Comparison of ENCODE assay signal across 13 cellular contexts in the genomic region with DNA sequence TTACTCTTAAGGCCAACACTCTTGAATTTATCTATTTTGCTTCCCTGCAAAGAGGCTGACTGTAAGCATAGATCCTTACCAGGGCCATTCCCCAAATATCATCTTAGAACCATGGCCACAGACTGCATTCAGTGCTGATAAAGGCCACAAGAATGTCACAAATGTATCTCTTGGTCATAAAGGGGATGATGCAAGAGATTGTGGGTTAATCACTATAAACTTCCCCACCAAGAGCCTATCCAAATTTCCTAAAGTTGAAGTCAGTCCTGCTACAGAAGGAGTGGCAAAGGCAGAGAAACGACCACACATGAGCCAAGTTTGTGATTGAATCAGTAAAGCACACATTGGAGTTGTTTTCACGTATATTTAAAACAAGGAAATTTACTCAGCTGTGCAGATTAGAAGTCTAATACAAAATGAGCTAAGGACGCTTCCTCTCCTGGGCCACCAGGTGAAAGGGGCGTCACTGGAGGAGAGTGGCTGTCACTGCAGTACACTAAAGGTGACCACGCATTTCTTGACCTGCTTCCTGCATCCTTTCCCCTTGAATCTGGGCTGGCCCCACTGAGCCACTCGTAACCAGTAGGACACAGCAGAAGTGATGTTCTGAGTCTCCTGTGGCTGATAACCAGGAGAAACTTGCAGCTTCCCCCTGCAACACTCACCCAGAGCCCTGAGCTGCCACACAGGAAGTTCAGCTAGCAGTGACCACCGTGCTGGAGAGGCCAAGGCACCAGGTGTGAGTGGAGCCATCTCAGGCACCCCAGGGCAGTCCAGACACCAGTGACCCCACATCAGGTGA.
A peak's percentile ranks its signal among the peaks of the same experiment; 100 is the strongest.
DNase-seq lines count a peak whose midpoint lies in the region; ATAC-seq and TF ChIP-seq lines count a peak whose summit lies in the region.
"Had no signal": no experiment of that assay in that cellular context is flagged by ENCODE, and none has a peak within 500 bp of the region (broad histone marks: within the 10 kb centered on the region; RNA-seq: fewer than 3 reads in every experiment).

No MANE protein-coding gene starts in this region.

- no peak for ATAC-seq in upper lobe of left lung (ENCODE audit: low FRiP score in 2 of 2)
- ATAC-seq: activated CD8-positive, alpha-beta memory T cell treated with anti-CD3 and anti-CD28 coated beads, Interleukin-2, amount 10 ng/mL, durations not matched to agents 7 days and 5 days had no signal

- H3K36me3 ChIP-seq in thyroid gland, result no peaks in the 10 kb centered on the region
- H3K36me3 ChIP-seq in upper lobe of left lung, result no peaks in the 10 kb centered on the region

- H3K27ac ChIP-seq in AG04450 (ENCODE audit: low read depth, low read length) (peak overlapping the region; percentile 86), thyroid gland (no peak overlapping the region), upper lobe of left lung (no peak overlapping the region)

- CTCF ChIA-PET in AG04450 (lab: Charles Lee), result interaction anchor here (1.3 kb wide), 1 partner anchor 130 kb away, joined by 6 read pairs; no protein-coding TSS in a partner anchor

- TF ChIP-seq CTCF in AG04450 (IDR thresholded peaks at IDR 0.05; ENCODE audit: low read depth, low read length) (no peak), thyroid gland (IDR thresholded peaks at IDR 0.05) (no peak), upper lobe of left lung (IDR thresholded peaks at IDR 0.05) (no peak), GM13976 (IDR thresholded peaks at IDR 0.05; ENCODE audit: borderline replicate concordance, control extremely low read depth, extremely low read depth, insufficient read depth, missing control alignments) (no peak)

- TF ChIP-seq EP300 in upper lobe of left lung (IDR thresholded peaks at IDR 0.05), result no peak

- 79 to 80% methylated on average over 7 of the region's 7 CpGs for whole genome bisulfite sequencing in thyroid gland, 2 donors
- 56 to 60% methylated on average over 6 to 7 of the region's 7 CpGs for WGBS in upper lobe of left lung, 2 donors

- H3K9me3 ChIP-seq in AG04450 (ENCODE audit: control insufficient read depth, insufficient read depth, low read length), result no peaks in the 10 kb centered on the region; the same call in 1 of the 2 replicates
- no peaks in the 10 kb centered on the region for H3K9me3 ChIP-seq in thyroid gland
- H3K9me3 ChIP-seq in upper lobe of left lung, result no peaks in the 10 kb centered on the region

- POLR2A ChIA-PET in AG04450 (lab: Yijun Ruan, JAX), result interaction anchor here (1.0 to 2.5 kb wide), 3 partner anchors 17 to 22 kb away, joined by 3 to 11 read pairs (median 10); no protein-coding TSS in a partner anchor

- intact Hi-C loops in thyroid gland (cut with DNase I), result no loop called here

- peaks cover 2% of the 10 kb centered on the region for H3K27me3 ChIP-seq in AG04450 (ENCODE audit: control insufficient read depth, insufficient read depth, low read length)
- no peaks in the 10 kb centered on the region for H3K27me3 ChIP-seq in thyroid gland
- no peaks in the 10 kb centered on the region for H3K27me3 ChIP-seq in upper lobe of left lung

- H3K4me3 ChIP-seq in AG04450 (ENCODE audit: low read depth, low read length) (no peak overlapping the region), thyroid gland (replicated peaks in 1 of 3) (no peak overlapping the region), upper lobe of left lung (no peak overlapping the region)

- H3K4me1 ChIP-seq in thyroid gland (no peaks in the 10 kb centered on the region), upper lobe of left lung (no peaks in the 10 kb centered on the region)

- DNase-seq in AG04450 (ENCODE audit: low read depth, low spot score) (peak; percentile 77), HS-5 (ENCODE audit: low read depth) (peak; percentile 96), amniotic epithelial cell (ENCODE audit: low read depth) (peak; percentile 74), kidney tubule cell (ENCODE audit: low spot score) (peak; percentile 91), thyroid gland (no peak), islet precursor cell (no peak), upper lobe of left lung (no peak), GM13976 (ENCODE audit: low spot score) (no peak)
- DNase-seq: activated CD8-positive, alpha-beta memory T cell treated with anti-CD3 and anti-CD28 coated beads, Interleukin-2, amount 10 ng/mL, durations not matched to agents 7 days and 5 days; CD4-positive, CD25-positive, alpha-beta regulatory T cell; NCI-H1417; nephron progenitor cell; NK-92 treated with Interleukin-12 subunit alpha and Interleukin-12 subunit beta, amount 100 ng/mL, for 24 hours had no signal

- in situ Hi-C loops in GM13976 (cut with MboI; ENCODE audit: low sequenced_read_pairs, unreplicated experiment), result no loop called here

- TF ChIP-seq POLR2A in thyroid gland (IDR thresholded peaks at IDR 0.05), result no peak
- TF ChIP-seq POLR2A in upper lobe of left lung (IDR thresholded peaks at IDR 0.05), result no peak

Comparison
In these comparisons a context has a peak if more than half of its experiments do, and no peak if none do; other contexts are left out.
1. DNase-seq: peak in AG04450 (single experiment), HS-5 (single experiment), amniotic epithelial cell (single experiment) and kidney tubule cell (single experiment); none in thyroid gland (0 of 2), islet precursor cell (single experiment), upper lobe of left lung (0 of 2) and GM13976 (single experiment).